Comparison of ENCODE assay signal across 28 cellular contexts in genomic region chr19:9640956-9641355, GRCh38.
"Had no signal": no experiment of that assay in that cellular context is flagged by ENCODE, and none has a peak within 500 bp of the region (broad histone marks: within the 10 kb centered on the region; RNA-seq: fewer than 3 reads in every experiment).

No MANE protein-coding gene starts in this region.

- H3K4me3 ChIP-seq: colonic mucosa, gastrocnemius medialis, left lung, prostate gland, right atrium auricular region, smooth muscle cell, suprapubic skin, transverse colon, upper lobe of right lung, uterus had no signal

- H3K27ac ChIP-seq: colonic mucosa, epithelial cell of prostate, gastrocnemius medialis, left lung, prostate gland, right atrium auricular region, suprapubic skin, transverse colon, upper lobe of right lung, uterus had no signal

- H3K9me3 ChIP-seq: colonic mucosa, gastrocnemius medialis, prostate gland, right atrium auricular region, suprapubic skin, transverse colon, upper lobe of right lung, uterus had no signal

- H3K4me1 Mint-ChIP-seq: nephron; stimulated activated naive CD8-positive, alpha-beta T cell treated with anti-CD3 and anti-CD28 coated beads, Interleukin-15, amount 100 ng/mL, for 72 hours had no signal

- H3K27me3 ChIP-seq: colonic mucosa, gastrocnemius medialis, left lung, right atrium auricular region, suprapubic skin, transverse colon, upper lobe of right lung, uterus had no signal

- H3K4me3 Mint-ChIP-seq: dendritic cell treated with granulocyte-macrophage colony-stimulating factor and Interleukin-4, amounts not matched to agents 40 ng/mL and 50 ng/mL, for 4 days; naive thymus-derived CD4-positive, alpha-beta T cell; nephron; stimulated activated naive CD8-positive, alpha-beta T cell treated with anti-CD3 and anti-CD28 coated beads, Interleukin-15, amount 100 ng/mL, for 72 hours had no signal

- ATAC-seq: gastrocnemius medialis; left lung; naive thymus-derived CD4-positive, alpha-beta T cell; sciatic nerve; stimulated activated naive CD8-positive, alpha-beta T cell treated with anti-CD3 and anti-CD28 coated beads, Interleukin-15, amount 100 ng/mL, for 72 hours; upper lobe of right lung had no signal

- H3K27me3 Mint-ChIP-seq: dendritic cell treated with granulocyte-macrophage colony-stimulating factor and Interleukin-4, amounts not matched to agents 40 ng/mL and 50 ng/mL, for 4 days; naive thymus-derived CD4-positive, alpha-beta T cell; stimulated activated naive CD8-positive, alpha-beta T cell treated with anti-CD3 and anti-CD28 coated beads, Interleukin-15, amount 100 ng/mL, for 72 hours had no signal

- H3K27ac Mint-ChIP-seq: dendritic cell treated with granulocyte-macrophage colony-stimulating factor and Interleukin-4, amounts not matched to agents 40 ng/mL and 50 ng/mL, for 4 days; nephron had no signal

- DNase-seq: colonic mucosa; effector CD8-positive, alpha-beta T cell; foreskin fibroblast; gastrocnemius medialis; head of caudate nucleus; kidney; left lung; mesendoderm; midbrain; naive thymus-derived CD4-positive, alpha-beta T cell; nucleus accumbens; stimulated activated CD4-positive, alpha-beta T cell treated with anti-CD3 and anti-CD28 coated beads, Interleukin-12 subunit alpha, Interleukin-12 subunit beta, amount 100 ng/mL, for 4 hours; stimulated activated CD4-positive, alpha-beta T cell treated with anti-CD3 and anti-CD28 coated beads, Interleukin-1b, Interleukin-23, amount 100 ng/mL, for 48 hours; stimulated activated CD4-positive, alpha-beta T cell treated with anti-CD3 and anti-CD28 coated beads, Interleukin-4, amount 100 ng/mL, for 1 hour; stimulated activated CD8-positive, alpha-beta memory T cell treated with anti-CD3 and anti-CD28 coated beads, Interleukin-4, amount 100 ng/mL, for 48 hours; stimulated activated naive CD4-positive, alpha-beta T cell; stimulated activated naive CD8-positive, alpha-beta T cell treated with anti-CD3 and anti-CD28 coated beads, Interleukin-15, amount 100 ng/mL, for 72 hours; transverse colon; upper lobe of right lung; uterus had no signal

- H3K36me3 ChIP-seq: colonic mucosa, prostate gland, right atrium auricular region, transverse colon, uterus had no signal

- H3K4me1 ChIP-seq: colonic mucosa, gastrocnemius medialis, left lung, prostate gland, right atrium auricular region, suprapubic skin, transverse colon, upper lobe of right lung, uterus had no signal
